ENCODE assay signal across 14 cellular contexts in the genomic region with DNA sequence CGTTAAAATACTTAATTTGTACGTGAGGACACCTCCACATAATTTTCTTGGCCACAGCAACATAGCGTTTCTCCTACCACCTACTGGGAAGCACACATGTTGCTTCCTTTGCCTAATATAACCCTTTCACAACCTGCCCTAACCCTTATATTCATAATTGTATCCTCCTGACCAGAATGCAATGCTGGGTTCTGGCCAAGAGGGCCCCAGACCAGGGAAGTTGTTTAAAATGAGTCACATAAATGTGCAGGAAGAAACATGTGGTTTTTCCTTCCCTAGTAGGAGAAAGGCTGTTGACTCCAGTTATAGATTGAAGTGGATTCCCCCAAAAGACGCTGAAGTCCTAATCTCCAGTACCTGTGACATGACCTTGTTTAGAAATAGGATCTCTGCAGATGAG.
A peak's percentile ranks its signal among the peaks of the same experiment; 100 is the strongest.
DNase-seq lines count a peak whose midpoint lies in the region; ATAC-seq and TF ChIP-seq lines count a peak whose summit lies in the region.
"Had no signal": no experiment of that assay in that cellular context is flagged by ENCODE, and none has a peak within 500 bp of the region (broad histone marks: within the 10 kb centered on the region; RNA-seq: fewer than 3 reads in every experiment).

No MANE protein-coding gene starts in this region.

- CTCF ChIA-PET in Calu3 (lab: Charles Lee): no interaction called here

- H3K9me3 ChIP-seq in left lung: no peaks in the 10 kb centered on the region
- H3K9me3 ChIP-seq: right atrium auricular region had no signal

- no TSS peak for BruUV-seq in Calu3 (replicated peaks; lab: Mats Ljungman, UMichigan)

- no peak overlapping the region for H3K27ac Mint-ChIP-seq in Calu3 (ENCODE audit: unreplicated experiment)
- H3K27ac Mint-ChIP-seq: memory B cell had no signal

- no peaks in the 10 kb centered on the region for H3K27me3 ChIP-seq in left lung
- H3K27me3 ChIP-seq: right atrium auricular region had no signal

- H3K9me3 Mint-ChIP-seq in Calu3 (ENCODE audit: low read depth, unreplicated experiment): no peaks in the 10 kb centered on the region
- H3K9me3 Mint-ChIP-seq: memory B cell had no signal

- H3K4me1 Mint-ChIP-seq in Calu3 (ENCODE audit: low read depth, unreplicated experiment): peaks cover 13% of the 10 kb centered on the region
- H3K4me1 Mint-ChIP-seq: memory B cell had no signal

- peak; percentile 71 for ATAC-seq in left lung
- no peak for ATAC-seq in GM18873 (IDR thresholded peaks at IDR 0.05; ENCODE audit: low FRiP score, unreplicated experiment)
- ATAC-seq in HG02973 (IDR thresholded peaks at IDR 0.05; ENCODE audit: unreplicated experiment): no peak

- no peaks in the 10 kb centered on the region for H3K27me3 Mint-ChIP-seq in Calu3 (ENCODE audit: unreplicated experiment)

- H3K4me3 ChIP-seq in astrocyte of the spinal cord (ENCODE audit: low read depth, low read length): no peak overlapping the region
- H3K4me3 ChIP-seq in left lung: no peak overlapping the region
- H3K4me3 ChIP-seq: right atrium auricular region had no signal

- DNase-seq in Calu3 (peak; percentile 29), LHCN-M2 (ENCODE audit: low read depth) (peak; percentile 80), astrocyte of the spinal cord (ENCODE audit: low read depth, low spot score) (peak; percentile 83), left lung (peak in 1 of 2 donors; percentile 52), substantia nigra (lab: John Stamatoyannopoulos, UW) (no peak), NCI-H1694 treated with DMSO at 0.1 percent for 48 hours (lab: John Stamatoyannopoulos, UW) (no peak)
- DNase-seq: activated T-cell treated with anti-CD3 and anti-CD28 coated beads for 4 hours, NCI-H1048, NCI-H774, T-helper 2 cell had no signal

- in situ Hi-C loops in astrocyte of the spinal cord (cut with HindIII; ENCODE audit: low sequenced_read_pairs): no loop called here

- H3K27ac ChIP-seq in left lung (no peak overlapping the region), substantia nigra (ENCODE audit: low read depth, low read length, poor library complexity, severe bottlenecking) (no peak overlapping the region)
- H3K27ac ChIP-seq: right atrium auricular region had no signal

- TF ChIP-seq CTCF in Calu3 (IDR thresholded peaks at IDR 0.05; ENCODE audit: unreplicated experiment) (no peak), astrocyte of the spinal cord (IDR thresholded peaks at IDR 0.05; ENCODE audit: low read depth, low read length) (no peak), left lung (IDR thresholded peaks at IDR 0.05) (no peak)

- no peak overlapping the region for H3K4me3 Mint-ChIP-seq in Calu3 (ENCODE audit: low read depth, unreplicated experiment)
- H3K4me3 Mint-ChIP-seq: memory B cell had no signal

- peaks cover 0 to 4% of the 10 kb centered on the region in 2 donors for H3K4me1 ChIP-seq in left lung
- H3K4me1 ChIP-seq: right atrium auricular region had no signal

- no peaks in the 10 kb centered on the region for H3K36me3 Mint-ChIP-seq in Calu3 (ENCODE audit: insufficient read depth, unreplicated experiment)
- H3K36me3 Mint-ChIP-seq: memory B cell had no signal

- no peaks in the 10 kb centered on the region for H3K36me3 ChIP-seq in left lung
- H3K36me3 ChIP-seq: right atrium auricular region had no signal

- intact Hi-C loops in Calu3 (cut with micrococcal nuclease; ENCODE audit: unreplicated experiment): no loop called here
- intact Hi-C loops in left lung (cut with DNase I): no loop called here

Comparison
In these comparisons a context has a peak if more than half of its experiments do, and no peak if none do; other contexts are left out.
1. DNase-seq: peak in Calu3 (single experiment), LHCN-M2 (single experiment) and astrocyte of the spinal cord (single experiment); none in substantia nigra (0 of 49) and NCI-H1694 treated with DMSO at 0.1 percent for 48 hours (single experiment).